8 cellular contexts compared by ENCODE assay signal in genomic region chr2:218216674-218217365, GRCh38. TPM values are rescaled to one million over a fixed set of nuclear protein-coding genes. Genes with fewer than 3 reads are reported as not detected.
DNase-seq lines count a peak whose midpoint lies in the region; ATAC-seq and TF ChIP-seq lines count a peak whose summit lies in the region.

TSS of gene ARPC2 (plus strand) at chr2:218217189. CDS start at chr2:218217471, 282 bp downstream.

- TF ChIP-seq POLR2A in Raji (IDR thresholded peaks at IDR 0.05; ENCODE audit: insufficient read depth, low read depth, low read length), result peak; percentile 83

- H3K36me3 Mint-ChIP-seq in naive thymus-derived CD8-positive, alpha-beta T cell, result peaks cover 5 to 27% (median 7%) of the 10 kb centered on the region in 3 donors
- peaks cover 45 to 47% of the 10 kb centered on the region in 2 donors for H3K36me3 Mint-ChIP-seq in stimulated activated naive B cell treated with anti-CD40 and anti-IgM and Interleukin-4, amounts not matched to agents 10 μg/mL and 1 μg/mL and 100 μg/mL, for 72 hours

- peaks cover 26 to 48% (median 43%) of the 10 kb centered on the region in 4 donors for H3K4me1 Mint-ChIP-seq in naive thymus-derived CD8-positive, alpha-beta T cell
- peaks cover 27 to 64% of the 10 kb centered on the region in 2 donors for H3K4me1 Mint-ChIP-seq in stimulated activated naive B cell treated with anti-CD40 and anti-IgM and Interleukin-4, amounts not matched to agents 10 μg/mL and 1 μg/mL and 100 μg/mL, for 72 hours

- DNase-seq in EH (ENCODE audit: low read depth), result peak; percentile 96
- DNase-seq in H4 (ENCODE audit: low spot score), result peak; percentile 88
- peak; percentile 91 for DNase-seq in LoVo (ENCODE audit: low spot score)
- peak; percentile 93 for DNase-seq in activated T-helper 9 cell treated with anti-CD3 and anti-CD28 coated beads, Interleukin-2, amount 50 U/mL, for 16 hours (ENCODE audit: low read depth)
- peak; percentile 91 for DNase-seq in fibroblast of peridontal ligament (ENCODE audit: extremely low read depth)
- DNase-seq in naive thymus-derived CD8-positive, alpha-beta T cell, result peak; percentile 90 to 97 (median 95)
- DNase-seq in stimulated activated naive B cell treated with anti-CD40 and anti-IgM and Interleukin-4, amounts not matched to agents 10 μg/mL and 1 μg/mL and 100 μg/mL, for 72 hours, result peak; percentile 96

- H3K27me3 Mint-ChIP-seq in naive thymus-derived CD8-positive, alpha-beta T cell, result no peaks in the 10 kb centered on the region
- no peaks in the 10 kb centered on the region for H3K27me3 Mint-ChIP-seq in stimulated activated naive B cell treated with anti-CD40 and anti-IgM and Interleukin-4, amounts not matched to agents 10 μg/mL and 1 μg/mL and 100 μg/mL, for 72 hours

- H3K4me3 Mint-ChIP-seq in naive thymus-derived CD8-positive, alpha-beta T cell, result peak within 1 kb of the TSS; percentile 90 to 99 (median 94)
- peak within 1 kb of the TSS; percentile 94 to 97 for H3K4me3 Mint-ChIP-seq in stimulated activated naive B cell treated with anti-CD40 and anti-IgM and Interleukin-4, amounts not matched to agents 10 μg/mL and 1 μg/mL and 100 μg/mL, for 72 hours

- peak; percentile 81 to 83 for ATAC-seq in naive thymus-derived CD8-positive, alpha-beta T cell
- peak; percentile 54 to 67 for ATAC-seq in stimulated activated naive B cell treated with anti-CD40 and anti-IgM and Interleukin-4, amounts not matched to agents 10 μg/mL and 1 μg/mL and 100 μg/mL, for 72 hours (replicated peaks)

- H3K27ac Mint-ChIP-seq in naive thymus-derived CD8-positive, alpha-beta T cell, result peak within 1 kb of the TSS; percentile 95 to 100 (median 97)
- peak within 1 kb of the TSS; percentile 100 for H3K27ac Mint-ChIP-seq in stimulated activated naive B cell treated with anti-CD40 and anti-IgM and Interleukin-4, amounts not matched to agents 10 μg/mL and 1 μg/mL and 100 μg/mL, for 72 hours

- POLR2A ChIA-PET in naive thymus-derived CD8-positive, alpha-beta T cell (lab: Charles Lee), result interaction anchor here (0.7 to 3.8 kb wide), 15 partner anchors 8 to 1171 kb away, joined by 3 to 21 read pairs (median 3); partner anchors contain the start of genes AAMP, BCS1L, DNPEP and PNKD

- no peaks in the 10 kb centered on the region for H3K9me3 Mint-ChIP-seq in naive thymus-derived CD8-positive, alpha-beta T cell
- H3K9me3 Mint-ChIP-seq in stimulated activated naive B cell treated with anti-CD40 and anti-IgM and Interleukin-4, amounts not matched to agents 10 μg/mL and 1 μg/mL and 100 μg/mL, for 72 hours, result peaks cover 0 to 2% of the 10 kb centered on the region in 2 donors

RNA-seq across cellular contexts. Expression of gene ARPC2, which starts in this region (rescaled TPM):
- total RNA-seq in H4 (2014; rRNA removed; shearing (Covaris generic)), result 264 and 290 TPM in 2 replicates
- total RNA-seq in naive thymus-derived CD8-positive, alpha-beta T cell, result 100 to 1,000 TPM; 425 to 448 TPM
- polyA plus RNA-seq in naive thymus-derived CD8-positive, alpha-beta T cell, result 100 to 1,000 TPM; 690 to 865 (median 728) TPM

Comparison
In these comparisons a context has a peak if more than half of its experiments do, and no peak if none do; other contexts are left out.
1. Peak in every context shown above with its lines: DNase-seq and ATAC-seq.